ENCODE assay signal across 8 cellular contexts in genomic region chr3:81419196-81419595, GRCh38.
DNase-seq lines count a peak whose midpoint lies in the region; ATAC-seq and TF ChIP-seq lines count a peak whose summit lies in the region.

No MANE protein-coding gene starts in this region.

- DNase-seq in GM10248 (ENCODE audit: extremely low spot score) (peak; percentile 8), HS-5 (ENCODE audit: low read depth) (peak; percentile 3), amniotic epithelial cell (ENCODE audit: low read depth) (peak; percentile 2), lower lobe of right lung (no peak), GOT3 (lab: John Stamatoyannopoulos, UW) (no peak), caudate nucleus (lab: John Stamatoyannopoulos, UW) (no peak), H7 (no peak)
- no peak for DNase-seq in effector CD8-positive, alpha-beta T cell (lab: John Stamatoyannopoulos, UW)

- POLR2A ChIA-PET in GM10248 (lab: Yijun Ruan, JAX): no interaction called here

- H3K4me1 ChIP-seq in lower lobe of right lung: no peaks in the 10 kb centered on the region

- H3K4me3 ChIP-seq in lower lobe of right lung: no peak overlapping the region
- no peak overlapping the region for H3K4me3 ChIP-seq in H7 (ENCODE audit: insufficient read depth, low read depth, low read length)

- no peak overlapping the region for H3K27ac ChIP-seq in lower lobe of right lung
- H3K27ac ChIP-seq in caudate nucleus (ENCODE audit: low read depth, low read length): no peak overlapping the region

- peak; percentile 31 for TF ChIP-seq CTCF in GM10248 (IDR thresholded peaks at IDR 0.05; ENCODE audit: control extremely low read depth, extremely low read depth, low read depth, missing control alignments)
- peak; percentile 49 for TF ChIP-seq CTCF in lower lobe of right lung (IDR thresholded peaks at IDR 0.05)

- H3K36me3 ChIP-seq in lower lobe of right lung (no peaks in the 10 kb centered on the region), H7 (replicated peaks; ENCODE audit: control insufficient read depth, insufficient read depth, low read length) (no peaks in the 10 kb centered on the region)

- ATAC-seq in lower lobe of right lung: no peak

- CTCF ChIA-PET in GM10248 (lab: Yijun Ruan, JAX): interaction anchor here (0.8 to 1.8 kb wide), 5 partner anchors 8 to 71 kb away, joined by 3 to 5 read pairs (median 3); no protein-coding TSS in a partner anchor

- H3K27me3 ChIP-seq in lower lobe of right lung (ENCODE audit: low read depth) (no peaks in the 10 kb centered on the region), H7 (ENCODE audit: control insufficient read depth, insufficient read depth, low read length) (no peaks in the 10 kb centered on the region)

- intact Hi-C loops in lower lobe of right lung (cut with DNase I): no loop called here

- no peaks in the 10 kb centered on the region for H3K9me3 ChIP-seq in lower lobe of right lung

Comparison
In these comparisons a context has a peak if more than half of its experiments do, and no peak if none do; other contexts are left out.
1. DNase-seq: peak in GM10248 (single experiment), HS-5 (single experiment) and amniotic epithelial cell (single experiment); none in lower lobe of right lung (single experiment), GOT3 (single experiment), effector CD8-positive, alpha-beta T cell (single experiment), caudate nucleus (0 of 61) and H7 (single experiment).